Comparison of ENCODE assay signal across 10 cellular contexts in the genomic region with DNA sequence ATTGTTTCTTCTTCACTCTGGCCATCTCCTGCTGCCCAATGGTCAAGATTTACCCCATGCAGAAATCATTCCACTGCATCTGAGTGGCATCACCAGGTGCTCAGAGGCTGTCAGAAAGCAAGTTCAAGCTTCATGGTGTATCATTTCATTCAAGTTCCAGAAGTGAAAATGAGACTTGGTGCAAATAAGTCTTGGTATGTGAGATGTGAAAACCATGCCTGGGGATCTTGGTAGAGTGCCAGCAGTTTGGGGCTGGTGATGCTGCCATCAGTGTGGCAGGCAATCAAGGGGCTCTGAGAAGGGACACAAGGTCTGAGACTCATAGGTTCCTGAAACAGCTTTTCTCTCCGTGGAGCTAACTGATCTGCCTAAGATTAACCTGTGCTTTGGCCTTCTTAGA. TPM values are rescaled to one million over a fixed set of nuclear protein-coding genes. Genes with fewer than 3 reads are reported as not detected.
A peak's percentile ranks its signal among the peaks of the same experiment; 100 is the strongest.
DNase-seq lines count a peak whose midpoint lies in the region; ATAC-seq and TF ChIP-seq lines count a peak whose summit lies in the region.
"Had no signal": no experiment of that assay in that cellular context is flagged by ENCODE, and none has a peak within 500 bp of the region (broad histone marks: within the 10 kb centered on the region; RNA-seq: fewer than 3 reads in every experiment).

No MANE protein-coding gene starts in this region.

- peaks cover 14% of the 10 kb centered on the region for H3K4me1 ChIP-seq in MM.1S (ENCODE audit: low read length)

- H3K4me1 Mint-ChIP-seq in activated T-helper 17 cell treated with anti-CD3 and anti-CD28 coated beads, Interleukin-2, amount 50 U/mL, for 72 hours: peaks cover 37% of the 10 kb centered on the region
- no peaks in the 10 kb centered on the region for H3K4me1 Mint-ChIP-seq in mesothelial cell of epicardium

- H3K36me3 Mint-ChIP-seq in activated T-helper 17 cell treated with anti-CD3 and anti-CD28 coated beads, Interleukin-2, amount 50 U/mL, for 72 hours (ENCODE audit: low read depth): peaks cover 81% of the 10 kb centered on the region
- no peaks in the 10 kb centered on the region for H3K36me3 Mint-ChIP-seq in mesothelial cell of epicardium

- peak; percentile 69 for DNase-seq in MM.1S
- peak; percentile 89 for DNase-seq in stimulated activated CD4-positive, alpha-beta T cell treated with anti-CD3 and anti-CD28 coated beads, Interleukin-1b, Interleukin-23, amount 100 ng/mL, for 48 hours
- no peak for DNase-seq in mesothelial cell of epicardium (ENCODE audit: low spot score in 2 of 2, unreplicated experiment in 2 of 2)
- no peak for DNase-seq in posterior vena cava (ENCODE audit: low spot score)
- no peak for DNase-seq in NCI-H1092 treated with DMSO at 0.1 percent for 48 hours (lab: John Stamatoyannopoulos, UW)
- DNase-seq in D341Med (ENCODE audit: low spot score): no peak
- DNase-seq: GOT3, kidney had no signal

- TF ChIP-seq CTCF in MM.1S (IDR thresholded peaks at IDR 0.05; ENCODE audit: low read length) (no peak), mesothelial cell of epicardium (IDR thresholded peaks at IDR 0.05; ENCODE audit: unreplicated experiment) (no peak)

- intact Hi-C loops in posterior vena cava (cut with DNase I): no loop called here

- H3K4me3 ChIP-seq in MM.1S (ENCODE audit: low read length): no peak overlapping the region

- H3K9me2 ChIP-seq in MM.1S (replicated peaks; ENCODE audit: insufficient read depth, low read length): no peaks in the 10 kb centered on the region

- peaks cover 13% of the 10 kb centered on the region; the same call in 1 of the 2 replicates for H3F3A ChIP-seq in MM.1S (ENCODE audit: insufficient read depth, low read length)

- no peaks in the 10 kb centered on the region for H3K36me3 ChIP-seq in MM.1S (replicated peaks; ENCODE audit: insufficient read depth, low read length)

- no peaks in the 10 kb centered on the region for H4K20me1 ChIP-seq in MM.1S (ENCODE audit: insufficient read depth, low read length)

- H3K9me3 ChIP-seq in MM.1S (replicated peaks; ENCODE audit: insufficient read depth, low read length): no peaks in the 10 kb centered on the region

- peak overlapping the region; percentile 86 for H3K4me3 Mint-ChIP-seq in activated T-helper 17 cell treated with anti-CD3 and anti-CD28 coated beads, Interleukin-2, amount 50 U/mL, for 72 hours
- H3K4me3 Mint-ChIP-seq in mesothelial cell of epicardium: no peak overlapping the region

- peak overlapping the region; percentile 50; the same call in 1 of the 2 replicates for H3K27ac ChIP-seq in MM.1S (ENCODE audit: low read length)

- peak overlapping the region; percentile 27; the same call in 1 of the 2 replicates for H3K4me2 ChIP-seq in MM.1S (ENCODE audit: low read depth, low read length)

- H3K27me3 Mint-ChIP-seq in activated T-helper 17 cell treated with anti-CD3 and anti-CD28 coated beads, Interleukin-2, amount 50 U/mL, for 72 hours: no peaks in the 10 kb centered on the region
- no peaks in the 10 kb centered on the region for H3K27me3 Mint-ChIP-seq in mesothelial cell of epicardium (ENCODE audit: low read depth)

- peak; percentile 69 for ATAC-seq in GM18858 (IDR thresholded peaks at IDR 0.05; ENCODE audit: unreplicated experiment)
- ATAC-seq in activated T-helper 17 cell treated with anti-CD3 and anti-CD28 coated beads, Interleukin-2, amount 50 U/mL, for 72 hours (replicated peaks): peak; percentile 53

- no peak overlapping the region for H2AFZ ChIP-seq in MM.1S (ENCODE audit: low read length)

- no peaks in the 10 kb centered on the region for H3K79me2 ChIP-seq in MM.1S (ENCODE audit: low read length)

- H3K27ac Mint-ChIP-seq in activated T-helper 17 cell treated with anti-CD3 and anti-CD28 coated beads, Interleukin-2, amount 50 U/mL, for 72 hours: peak overlapping the region; percentile 98
- H3K27ac Mint-ChIP-seq in mesothelial cell of epicardium: no peak overlapping the region

- H3K9me3 Mint-ChIP-seq in activated T-helper 17 cell treated with anti-CD3 and anti-CD28 coated beads, Interleukin-2, amount 50 U/mL, for 72 hours: no peaks in the 10 kb centered on the region
- H3K9me3 Mint-ChIP-seq in mesothelial cell of epicardium: peaks cover 3% of the 10 kb centered on the region

- H3K9ac ChIP-seq in MM.1S (ENCODE audit: low read length): no peak overlapping the region

- no peaks in the 10 kb centered on the region for H3K27me3 ChIP-seq in MM.1S (replicated peaks; ENCODE audit: insufficient read depth, low read length)

RNA-seq across cellular contexts. Expression of gene CD2, which starts 52.0 kb away (rescaled TPM):
- total RNA-seq in activated T-helper 17 cell treated with anti-CD3 and anti-CD28 coated beads, Interleukin-2, amount 50 U/mL, for 72 hours: 100 to 1,000 TPM; 303 to 473 TPM
- total RNA-seq in mesothelial cell of epicardium (not detected in 3 replicates), posterior vena cava (1 to 10 TPM; 1.1 to 2.3 TPM)

Comparison
In these comparisons a context has a peak if more than half of its experiments do, and no peak if none do; other contexts are left out.
1. DNase-seq: peak in MM.1S (single experiment) and stimulated activated CD4-positive, alpha-beta T cell treated with anti-CD3 and anti-CD28 coated beads, Interleukin-1b, Interleukin-23, amount 100 ng/mL, for 48 hours (single experiment); none in mesothelial cell of epicardium (0 of 2), posterior vena cava (single experiment), NCI-H1092 treated with DMSO at 0.1 percent for 48 hours (single experiment) and D341Med (single experiment).
2. RNA of gene CD2, which starts 52.0 kb away (total RNA-seq): 303 to 473 TPM in activated T-helper 17 cell treated with anti-CD3 and anti-CD28 coated beads, Interleukin-2, amount 50 U/mL, for 72 hours; 1.1 to 2.3 TPM in posterior vena cava and not detected in mesothelial cell of epicardium; every median in the first group is over 10 times any median in the second.